ENCODE assay signal across 1 cellular context in genomic region chr6:39312912-39313525, GRCh38.
TF ChIP-seq lines count a peak whose summit lies in the region.

No MANE protein-coding gene starts in this region.

TF ChIP-seq in IMR-90, 13 proteins besides CTCF, POLR2A, EP300 and RAD21 (continued from another document):
- TF ChIP-seq USF2 (IDR thresholded peaks at IDR 0.05; ENCODE audit: low read depth, low read length) = no peak
TF ChIP-seq in IMR-90: peak in this region for 0.
